Comparison of ENCODE assay signal across 1 cellular context in the genomic region with DNA sequence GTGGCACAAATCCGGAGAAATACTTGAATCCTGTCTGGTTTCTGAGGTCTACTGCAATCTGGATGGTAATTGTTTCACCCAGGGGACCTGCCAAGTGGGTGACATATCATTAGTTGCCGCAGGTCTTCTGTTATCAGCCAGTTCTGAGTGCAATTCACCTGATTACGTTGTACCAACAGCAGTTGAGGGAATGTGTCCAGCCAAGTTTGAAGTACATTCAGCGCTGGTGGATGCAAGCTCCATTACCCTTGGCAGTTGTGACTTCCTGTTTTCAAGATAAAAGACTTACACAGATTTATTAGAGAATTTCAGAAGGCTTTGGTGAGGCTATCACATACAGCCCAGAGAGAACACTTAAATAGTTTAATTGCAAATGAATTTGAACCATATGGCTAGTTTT.
A peak's percentile ranks its signal among the peaks of the same experiment; 100 is the strongest.
TF ChIP-seq lines count a peak whose summit lies in the region.

No MANE protein-coding gene starts in this region.

TF ChIP-seq in K562, 482 proteins besides CTCF, POLR2A, EP300 and RAD21:
- TF ChIP-seq, protein P1, sequence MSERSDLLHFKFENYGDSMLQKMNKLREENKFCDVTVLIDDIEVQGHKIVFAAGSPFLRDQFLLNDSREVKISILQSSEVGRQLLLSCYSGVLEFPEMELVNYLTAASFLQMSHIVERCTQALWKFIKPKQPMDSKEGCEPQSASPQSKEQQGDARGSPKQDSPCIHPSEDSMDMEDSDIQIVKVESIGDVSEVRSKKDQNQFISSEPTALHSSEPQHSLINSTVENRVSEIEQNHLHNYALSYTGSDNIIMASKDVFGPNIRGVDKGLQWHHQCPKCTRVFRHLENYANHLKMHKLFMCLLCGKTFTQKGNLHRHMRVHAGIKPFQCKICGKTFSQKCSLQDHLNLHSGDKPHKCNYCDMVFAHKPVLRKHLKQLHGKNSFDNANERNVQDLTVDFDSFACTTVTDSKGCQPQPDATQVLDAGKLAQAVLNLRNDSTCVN (CRISPR knock-in tag; IDR thresholded peaks at IDR 0.05) = no peak
- TF ChIP-seq SPI1 (IDR thresholded peaks at IDR 0.05; ENCODE audit: borderline replicate concordance, low read depth, low read length) (peak; percentile 57; the same call in 1 of the 2 replicates), SMARCA4 (IDR thresholded peaks at IDR 0.05) (no peak)
